ENCODE assay signal across 25 cellular contexts in the genomic region with DNA sequence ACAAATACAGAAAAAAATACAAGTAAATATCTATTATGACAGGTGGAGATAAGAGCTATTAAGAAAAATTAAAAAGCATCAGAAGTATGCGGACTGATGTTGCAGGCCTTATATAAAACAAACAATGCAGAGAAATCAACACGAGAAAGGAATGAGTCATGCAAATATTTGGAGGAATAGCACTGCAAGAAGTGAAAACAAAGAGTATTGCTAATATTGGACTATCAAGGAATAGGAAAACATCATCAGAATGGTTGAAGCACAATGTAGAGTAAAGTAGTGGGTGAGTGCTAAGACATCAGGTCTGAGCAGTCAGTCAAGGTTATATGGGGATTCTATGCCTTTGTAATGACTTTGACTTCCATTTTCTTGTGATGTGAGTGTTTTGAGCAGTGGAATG.
DNase-seq lines count a peak whose midpoint lies in the region; ATAC-seq, FAIRE-seq and TF ChIP-seq lines count a peak whose summit lies in the region.
"Had no signal": no experiment of that assay in that cellular context is flagged by ENCODE, and none has a peak within 500 bp of the region (broad histone marks: within the 10 kb centered on the region; RNA-seq: fewer than 3 reads in every experiment).

No MANE protein-coding gene starts in this region.

- intact Hi-C loops in upper lobe of right lung (cut with DNase I) = no loop called here

- no peaks in the 10 kb centered on the region for H3K4me1 ChIP-seq in upper lobe of right lung
- H3K4me1 ChIP-seq: Caco-2 had no signal

- TF ChIP-seq CTCF in fibroblast of mammary gland (conservative IDR thresholded peaks at IDR 0.05; ENCODE audit: control insufficient read depth, insufficient read depth, low read depth, low read length) (no peak), upper lobe of right lung (IDR thresholded peaks at IDR 0.05) (no peak)

- H3K27me3 ChIP-seq in upper lobe of right lung = no peaks in the 10 kb centered on the region

- FAIRE-seq in urothelium cell line (lab: Jason Lieb, UNC) = no peak
- FAIRE-seq: A204.1, GM18507, RCC 7860 had no signal

- H3K36me3 ChIP-seq in upper lobe of right lung = no peaks in the 10 kb centered on the region
- H3K36me3 ChIP-seq: HAP-1 had no signal

- no peaks in the 10 kb centered on the region for H3K9me3 ChIP-seq in upper lobe of right lung
- H3K9me3 ChIP-seq: Caco-2, HAP-1 had no signal

- no peak overlapping the region for H3K4me3 ChIP-seq in fibroblast of mammary gland (ENCODE audit: control insufficient read depth, low read depth, low read length)
- no peak overlapping the region for H3K4me3 ChIP-seq in upper lobe of right lung
- H3K4me3 ChIP-seq: HAP-1, SK-N-MC had no signal

- DNase-seq in EH (ENCODE audit: low read depth) = peak; percentile 21
- peak; percentile 12 for DNase-seq in amniotic epithelial cell (ENCODE audit: low read depth)
- DNase-seq in fibroblast of mammary gland (ENCODE audit: low read depth) = peak; percentile 33
- DNase-seq in upper lobe of right lung = no peak
- DNase-seq in urothelium cell line (ENCODE audit: low spot score) = no peak
- DNase-seq in iPS-NIHi11 (ENCODE audit: low spot score) = no peak
- DNase-seq: Caco-2; CD8-positive, alpha-beta T cell; DMS79 treated with DMSO at 0.1 percent for 48 hours; GOT3; MM.1S; NCI-H1417; NCI-H1694; NCI-H2029 treated with DMSO at 0.1 percent for 48 hours; NCI-H2227 treated with DMSO at 0.1 percent for 48 hours; NCI-H526 treated with DMSO at 0.1 percent for 48 hours; SIG-M5 had no signal

- no peak overlapping the region for H3K27ac ChIP-seq in upper lobe of right lung
- H3K27ac ChIP-seq: C4-2B, KMS-11, SK-N-MC had no signal

- no peak for ATAC-seq in upper lobe of right lung
- no peak for ATAC-seq in HG03469 (IDR thresholded peaks at IDR 0.05; ENCODE audit: unreplicated experiment)
- ATAC-seq: CD8-positive, alpha-beta T cell had no signal

Comparison
In these comparisons a context has a peak if more than half of its experiments do, and no peak if none do; other contexts are left out.
1. DNase-seq: peak in EH (single experiment), amniotic epithelial cell (single experiment) and fibroblast of mammary gland (single experiment); none in upper lobe of right lung (single experiment), urothelium cell line (single experiment) and iPS-NIHi11 (single experiment).